Comparison of ENCODE assay signal across 19 cellular contexts in genomic region chr6:99736302-99736701, GRCh38.
DNase-seq lines count a peak whose midpoint lies in the region; ATAC-seq, FAIRE-seq and TF ChIP-seq lines count a peak whose summit lies in the region.
"Had no signal": no experiment of that assay in that cellular context is flagged by ENCODE, and none has a peak within 500 bp of the region (broad histone marks: within the 10 kb centered on the region; RNA-seq: fewer than 3 reads in every experiment).

No MANE protein-coding gene starts in this region.

- BruUV-seq in K562 (replicated peaks; lab: Mats Ljungman, UMichigan) = no TSS peak

- 0% methylated on average over 1 of the region's 1 CpG for WGBS in K562 (ENCODE audit: insufficient coverage, low coverage, missing lambda C conversion rate)

- TF ChIP-seq EP300 in K562 (IDR thresholded peaks at IDR 0.05; ENCODE audit: low read length) = no peak

- POLR2A ChIA-PET in K562 (lab: Yijun Ruan, JAX) = interaction anchor here (0.6 kb wide), 1 partner anchor 251 kb away, joined by 4 read pairs; no protein-coding TSS in a partner anchor

- TF ChIP-seq RAD21 in K562 (CRISPR knock-in tag; conservative IDR thresholded peaks at IDR 0.05 in 1 of 2, IDR thresholded peaks at IDR 0.05 in 1 of 2) = peak; percentile 35 to 36; a peak in 3 of 4 replicates

- H3K27me3 ChIP-seq in DND-41 (ENCODE audit: insufficient read depth, low read length, poor library complexity) (peaks cover 4% of the 10 kb centered on the region), K562 (ENCODE audit: control insufficient read depth in 2 of 2, insufficient read depth in 2 of 2, low read length in 2 of 2) (no peaks in the 10 kb centered on the region)

- H3K4me2 ChIP-seq in DND-41 (ENCODE audit: insufficient read depth, low read length) = no peak overlapping the region
- no peak overlapping the region for H3K4me2 ChIP-seq in K562 (ENCODE audit: insufficient read depth, low read length)

- intact Hi-C loops in K562 (cut with micrococcal nuclease) = loop anchor here (2.0 kb wide), 1 partner anchor 270 kb away; no protein-coding TSS in a partner anchor

- no peak for DNase-seq in DND-41
- peak; percentile 6 for DNase-seq in GM20000 (ENCODE audit: low spot score)
- DNase-seq in NCI-H345 treated with DMSO at 0.1 percent for 48 hours (lab: John Stamatoyannopoulos, UW; ENCODE audit: unreplicated experiment) = peak; percentile 2
- DNase-seq in K562 (ENCODE audit: extremely low read depth in 1 of 4, low spot score in 3 of 4) = peak in 1 of 4 experiments; percentile 9
- no peak for DNase-seq in stimulated activated CD4-positive, alpha-beta T cell treated with anti-CD3 and anti-CD28 coated beads, Interleukin-4, amount 100 ng/mL, for 1 hour
- DNase-seq in activated effector memory CD4-positive, alpha-beta T cell treated with Interleukin-2 at 50 U/mL for 16 hours = no peak
- DNase-seq in NCI-H2029 (lab: John Stamatoyannopoulos, UW) = no peak
- DNase-seq: activated CD4-positive, alpha-beta T cell treated with anti-CD3 and anti-CD28 coated beads, Interleukin-2, amount 50 U/mL, for 4 hours; activated naive CD8-positive, alpha-beta T cell treated with anti-CD3 and anti-CD28 coated beads, Interleukin-2, amount 50 U/mL, for 24 hours; activated T-cell treated with anti-CD3 and anti-CD28 coated beads, Interleukin-2, amount 50 U/mL, for 72 hours; BE2C; DMS79; effector memory CD8-positive, alpha-beta T cell; IMR-90; left ventricle myocardium inferior; NCI-H1048; NCI-H774; tibial artery had no signal

- no peaks in the 10 kb centered on the region for H3K9me1 ChIP-seq in K562 (ENCODE audit: control insufficient read depth, insufficient read depth, low read length)

- TF ChIP-seq CTCF in DND-41 (IDR thresholded peaks at IDR 0.05; ENCODE audit: borderline replicate concordance, extremely low read depth, low read length, poor library complexity, severe bottlenecking) (peak; percentile 21), GM20000 (IDR thresholded peaks at IDR 0.05; ENCODE audit: extremely low read depth, missing control alignments) (no peak), K562 (IDR thresholded peaks at IDR 0.05 in 2 of 3, conservative IDR thresholded peaks at IDR 0.05 in 1 of 3; ENCODE audit: insufficient read depth in 2 of 3, low read depth in 1 of 3, low read length in 3 of 3) (peak; percentile 12 to 26 (median 14); a peak in 3 of 6 replicates)

- no peak for TF ChIP-seq POLR2A in K562 (conservative IDR thresholded peaks at IDR 0.05)

- in situ Hi-C loops in K562 (cut with MboI) = loop anchor here (25.0 kb wide), 1 partner anchor 399 kb away; the partner anchor contains the start of gene FAXC

- H4K20me1 ChIP-seq in DND-41 (ENCODE audit: insufficient read depth, low read length) (no peaks in the 10 kb centered on the region), K562 (replicated peaks; ENCODE audit: control insufficient read depth, insufficient read depth, low read length) (no peaks in the 10 kb centered on the region)

- H2AFZ ChIP-seq in DND-41 (ENCODE audit: low read depth, low read length) (no peak overlapping the region), K562 (ENCODE audit: low read depth, low read length) (no peak overlapping the region)

- no peak overlapping the region for H3K9ac ChIP-seq in DND-41 (ENCODE audit: low read depth, low read length)
- no peak overlapping the region for H3K9ac ChIP-seq in K562 (ENCODE audit: insufficient read depth in 1 of 2, low read depth in 2 of 2, low read length in 2 of 2)

- H3K27ac ChIP-seq in DND-41 (ENCODE audit: low read length) (no peak overlapping the region), K562 (ENCODE audit: extremely low read depth, low read depth, low read length) (no peak overlapping the region)
- H3K27ac ChIP-seq: left ventricle myocardium inferior, tibial artery had no signal

- H3K79me2 ChIP-seq in DND-41 (ENCODE audit: insufficient read depth, low read length) (no peaks in the 10 kb centered on the region), K562 (ENCODE audit: control insufficient read depth, insufficient read depth, low read length) (no peaks in the 10 kb centered on the region)

- peak; percentile 42; the same call in 1 of the 3 replicates for ATAC-seq in DND-41 (ENCODE audit: insufficient read depth, low read depth)
- peak; percentile 74 for ATAC-seq in K562
- no peak for ATAC-seq in esophagus mucosa
- ATAC-seq: activated naive CD8-positive, alpha-beta T cell treated with anti-CD3 and anti-CD28 coated beads, Interleukin-2, amount 50 U/mL, for 24 hours; activated T-cell treated with anti-CD3 and anti-CD28 coated beads, Interleukin-2, amount 50 U/mL, for 72 hours; effector memory CD8-positive, alpha-beta T cell had no signal

- H3K4me3 ChIP-seq in DND-41 (ENCODE audit: low read depth in 1 of 2, low read length in 2 of 2) (no peak overlapping the region), K562 (no peak overlapping the region)
- H3K4me3 ChIP-seq: left ventricle myocardium inferior, tibial artery had no signal

- no peaks in the 10 kb centered on the region for H3K9me3 ChIP-seq in DND-41 (ENCODE audit: insufficient read depth, low read length, severe bottlenecking)
- H3K9me3 ChIP-seq in K562 (replicated peaks; ENCODE audit: control insufficient read depth, insufficient read depth, low read depth, low read length) = no peaks in the 10 kb centered on the region
- H3K9me3 ChIP-seq: BE2C, tibial artery had no signal

- CTCF ChIA-PET in K562 (lab: Yijun Ruan, JAX; ENCODE audit: low intra/inter-chr PET ratio) = interaction anchor here (1.3 to 1.9 kb wide), 2 partner anchors 269 to 402 kb away, joined by 4 to 7 read pairs; no protein-coding TSS in a partner anchor

- H3K36me3 ChIP-seq in DND-41 (ENCODE audit: insufficient read depth, low read length) (no peaks in the 10 kb centered on the region), K562 (ENCODE audit: control insufficient read depth, insufficient read depth, low read length) (no peaks in the 10 kb centered on the region)
- H3K36me3 ChIP-seq: BE2C, left ventricle myocardium inferior, tibial artery had no signal

- H3K4me1 ChIP-seq in DND-41 (ENCODE audit: insufficient read depth, low read length) (no peaks in the 10 kb centered on the region), K562 (replicated peaks in 1 of 2; ENCODE audit: control insufficient read depth in 2 of 2, insufficient read depth in 2 of 2, low read length in 2 of 2) (no peaks in the 10 kb centered on the region)
- H3K4me1 ChIP-seq: BE2C, tibial artery had no signal

- no peak for FAIRE-seq in K562 (lab: Jason Lieb, UNC)

TF ChIP-seq in K562, 482 proteins besides CTCF, POLR2A, EP300 and RAD21:
- TF ChIP-seq CTBP1 (IDR thresholded peaks at IDR 0.05; ENCODE audit: borderline replicate concordance) (no peak), ZNF644 (tag; IDR thresholded peaks at IDR 0.05; ENCODE audit: low read depth) (no peak), RBM34 (IDR thresholded peaks at IDR 0.05; ENCODE audit: borderline replicate concordance, insufficient read depth, low read length) (no peak), ZNF764 (CRISPR knock-in tag; IDR thresholded peaks at IDR 0.05; ENCODE audit: low read depth) (no peak), ZNF707 (CRISPR knock-in tag; conservative IDR thresholded peaks at IDR 0.05) (no peak), SNIP1 (IDR thresholded peaks at IDR 0.05; ENCODE audit: low read depth) (no peak), CEBPB (tag; IDR thresholded peaks at IDR 0.05) (no peak), ZNF24 (IDR thresholded peaks at IDR 0.05) (no peak)
- TF ChIP-seq, protein P1, sequence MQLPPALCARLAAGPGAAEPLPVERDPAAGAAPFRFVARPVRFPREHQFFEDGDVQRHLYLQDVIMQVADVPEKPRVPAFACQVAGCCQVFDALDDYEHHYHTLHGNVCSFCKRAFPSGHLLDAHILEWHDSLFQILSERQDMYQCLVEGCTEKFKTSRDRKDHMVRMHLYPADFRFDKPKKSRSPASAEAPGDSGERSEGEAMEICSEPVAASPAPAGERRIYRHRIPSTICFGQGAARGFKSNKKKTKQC (CRISPR knock-in tag; IDR thresholded peaks at IDR 0.05) = no peak

Comparison
In these comparisons a context has a peak if more than half of its experiments do, and no peak if none do; other contexts are left out.
1. DNase-seq: peak in GM20000 (single experiment) and NCI-H345 treated with DMSO at 0.1 percent for 48 hours (single experiment); none in DND-41 (single experiment), stimulated activated CD4-positive, alpha-beta T cell treated with anti-CD3 and anti-CD28 coated beads, Interleukin-4, amount 100 ng/mL, for 1 hour (single experiment), activated effector memory CD4-positive, alpha-beta T cell treated with Interleukin-2 at 50 U/mL for 16 hours (single experiment) and NCI-H2029 (single experiment).